ENCODE assay signal across 9 cellular contexts in genomic region chr1:221611930-221612777, GRCh38.
A peak's percentile ranks its signal among the peaks of the same experiment; 100 is the strongest.
DNase-seq lines count a peak whose midpoint lies in the region; ATAC-seq and TF ChIP-seq lines count a peak whose summit lies in the region.
"Had no signal": no experiment of that assay in that cellular context is flagged by ENCODE, and none has a peak within 500 bp of the region (broad histone marks: within the 10 kb centered on the region; RNA-seq: fewer than 3 reads in every experiment).

No MANE protein-coding gene starts in this region.

- H3K4me3 ChIP-seq in right atrium auricular region: no peak overlapping the region

- H3K9me3 ChIP-seq in right atrium auricular region: no peaks in the 10 kb centered on the region

- H3K27ac ChIP-seq in right atrium auricular region: peak overlapping the region; percentile 14 to 19
- H3K27ac ChIP-seq: HL-60 had no signal

- TF ChIP-seq CTCF in right atrium auricular region (IDR thresholded peaks at IDR 0.05) (no peak), GM10248 (IDR thresholded peaks at IDR 0.05; ENCODE audit: control extremely low read depth, extremely low read depth, low read depth, missing control alignments) (no peak)

- H3K27me3 ChIP-seq in right atrium auricular region: no peaks in the 10 kb centered on the region

- no peaks in the 10 kb centered on the region for H3K36me3 ChIP-seq in right atrium auricular region

- DNase-seq in HS-27A (ENCODE audit: low read depth): peak; percentile 56
- peak; percentile 76 for DNase-seq in T1000 (lab: John Stamatoyannopoulos, UW)
- DNase-seq in right atrium auricular region (ENCODE audit: low spot score): peak; percentile 77
- DNase-seq in superior temporal gyrus (ENCODE audit: extremely low spot score): peak; percentile 53
- DNase-seq in GM10248 (ENCODE audit: extremely low spot score): no peak
- no peak for DNase-seq in stimulated activated CD8-positive, alpha-beta memory T cell treated with anti-CD3 and anti-CD28 coated beads, Interleukin-4, amount 100 ng/mL, for 48 hours

- POLR2A ChIA-PET in GM10248 (lab: Yijun Ruan, JAX): no interaction called here

- ATAC-seq in GM18511 (IDR thresholded peaks at IDR 0.05; ENCODE audit: unreplicated experiment) (no peak), GM21360 (IDR thresholded peaks at IDR 0.05; ENCODE audit: unreplicated experiment) (no peak)

- CTCF ChIA-PET in GM10248 (lab: Yijun Ruan, JAX): interaction anchor here (0.9 kb wide), 1 partner anchor 13 kb away, joined by 3 read pairs; no protein-coding TSS in a partner anchor

- peaks cover 0 to 10% of the 10 kb centered on the region in 2 donors for H3K4me1 ChIP-seq in right atrium auricular region

Comparison
In these comparisons a context has a peak if more than half of its experiments do, and no peak if none do; other contexts are left out.
1. DNase-seq: peak in HS-27A (single experiment), T1000 (single experiment), right atrium auricular region (single experiment) and superior temporal gyrus (single experiment); none in GM10248 (single experiment) and stimulated activated CD8-positive, alpha-beta memory T cell treated with anti-CD3 and anti-CD28 coated beads, Interleukin-4, amount 100 ng/mL, for 48 hours (single experiment).